ENCODE assay signal across 15 cellular contexts in the genomic region with DNA sequence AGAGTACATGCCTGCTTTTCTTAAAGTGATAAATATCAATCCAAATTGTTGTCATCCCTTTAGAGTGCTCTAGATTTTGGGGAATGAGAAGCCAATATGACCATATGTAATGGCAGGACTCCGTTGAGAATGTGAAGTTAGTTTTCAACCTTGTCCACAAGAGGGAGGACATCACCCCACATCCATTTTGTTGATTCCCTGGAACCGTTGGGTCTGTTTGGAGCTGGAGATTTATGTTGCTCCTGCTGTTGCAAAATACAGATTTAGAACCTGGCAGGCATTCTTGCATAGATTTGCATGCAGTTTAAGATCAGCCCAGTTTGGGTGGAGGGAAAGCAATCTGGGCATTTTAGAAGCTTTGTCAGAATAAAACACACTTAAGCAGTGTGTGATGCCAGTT.
DNase-seq lines count a peak whose midpoint lies in the region; ATAC-seq and TF ChIP-seq lines count a peak whose summit lies in the region.
"Had no signal": no experiment of that assay in that cellular context is flagged by ENCODE, and none has a peak within 500 bp of the region (broad histone marks: within the 10 kb centered on the region; RNA-seq: fewer than 3 reads in every experiment).

No MANE protein-coding gene starts in this region.

- peak overlapping the region in 1 of 3 experiments; percentile 28; a peak in 1 of 7 replicates for H3K27ac Mint-ChIP-seq in H9
- H3K27ac Mint-ChIP-seq: T-helper 2 cell treated with Interferon-gamma antibody and Interleukin-4, amounts not matched to agents 5 μg/mL and 100 μg/mL, for 36 hours had no signal

- no peaks in the 10 kb centered on the region for H3K9me3 ChIP-seq in H9 (ENCODE audit: control insufficient read depth, low read depth, low read length)
- H3K9me3 ChIP-seq: right atrium auricular region had no signal

- H2AK5ac ChIP-seq in H9 (ENCODE audit: insufficient read length, low read length), result no peak overlapping the region

- H2AFZ ChIP-seq in H9 (ENCODE audit: low read length), result no peak overlapping the region

- H4K5ac ChIP-seq in H9 (ENCODE audit: insufficient read length, low read depth, low read length), result no peak overlapping the region

- H3K79me2 ChIP-seq in H9 (ENCODE audit: insufficient read depth, low read length), result no peaks in the 10 kb centered on the region

- H3K27me3 ChIP-seq in H9 (ENCODE audit: insufficient read depth, low read length), result no peaks in the 10 kb centered on the region
- H3K27me3 ChIP-seq: right atrium auricular region had no signal

- no peaks in the 10 kb centered on the region for H3K9me3 Mint-ChIP-seq in H9
- H3K9me3 Mint-ChIP-seq: T-helper 2 cell treated with Interferon-gamma antibody and Interleukin-4, amounts not matched to agents 5 μg/mL and 100 μg/mL, for 36 hours had no signal

- peaks cover 6 to 8% of the 10 kb centered on the region in 2 experiments for H3K4me1 Mint-ChIP-seq in H9

- peak; percentile 11 for DNase-seq in Ammon's horn (ENCODE audit: low spot score)
- DNase-seq in H9, result no peak
- peak; percentile 30 for DNase-seq in iPS-NIHi7 (ENCODE audit: extremely low spot score)
- no peak for DNase-seq in SW480 (ENCODE audit: low spot score)
- no peak for DNase-seq in activated CD4-positive, alpha-beta T cell treated with anti-CD3 and anti-CD28 coated beads for 4 hours
- DNase-seq: amygdala; DND-41; KG1; NCI-H2029 treated with DMSO at 0.1 percent for 48 hours; stimulated activated CD4-positive, alpha-beta T cell treated with anti-CD3 and anti-CD28 coated beads, Interleukin-4, amount 100 ng/mL, for 1 hour had no signal

- no peak overlapping the region for H4K8ac ChIP-seq in H9 (replicated peaks; ENCODE audit: insufficient read length, low read depth, low read length)

- H4K91ac ChIP-seq in H9 (ENCODE audit: insufficient read length, low read depth, low read length), result no peak overlapping the region

- H3K79me1 ChIP-seq in H9 (ENCODE audit: insufficient read depth, low read depth, low read length, poor library complexity, severe bottlenecking), result no peaks in the 10 kb centered on the region

- H2BK5ac ChIP-seq in H9 (ENCODE audit: insufficient read length, low read length), result no peak overlapping the region

- H2BK120ac ChIP-seq in H9 (ENCODE audit: low read depth, low read length, poor library complexity, severe bottlenecking), result no peak overlapping the region

- H3K9ac ChIP-seq in H9 (ENCODE audit: extremely low read depth, insufficient read length, low read length), result no peak overlapping the region

- ATAC-seq in HG03135 (IDR thresholded peaks at IDR 0.05; ENCODE audit: unreplicated experiment) (no peak), HG02852 (IDR thresholded peaks at IDR 0.05; ENCODE audit: unreplicated experiment) (no peak)

- H3K14ac ChIP-seq in H9 (ENCODE audit: insufficient read depth, low read length), result no peak overlapping the region

- H3K4me2 ChIP-seq in H9 (ENCODE audit: insufficient read depth, insufficient read length, low read length), result no peak overlapping the region

- no CpG with 5 or more reads among the region's 2 CpGs for WGBS in H9 (ENCODE audit: extremely low coverage, insufficient read length, low lambda C conversion rate)

- no peak overlapping the region for H3T11ph ChIP-seq in H9 (ENCODE audit: low read length)

- no peaks in the 10 kb centered on the region for H3K36me3 Mint-ChIP-seq in H9 (ENCODE audit: insufficient read depth in 1 of 3, low read depth in 3 of 3)

- H2BK20ac ChIP-seq in H9 (ENCODE audit: low read depth, low read length, poor library complexity, severe bottlenecking), result no peak overlapping the region

- H3K4me3 Mint-ChIP-seq in H9, result no peak overlapping the region
- H3K4me3 Mint-ChIP-seq: T-helper 2 cell treated with Interferon-gamma antibody and Interleukin-4, amounts not matched to agents 5 μg/mL and 100 μg/mL, for 36 hours had no signal

- H2BK15ac ChIP-seq in H9 (ENCODE audit: low read depth, low read length), result no peak overlapping the region

- H3K56ac ChIP-seq in H9 (ENCODE audit: insufficient read length, low read depth, low read length), result no peak overlapping the region

- no peak overlapping the region for H3K27ac ChIP-seq in H9 (ENCODE audit: insufficient read length, low read depth, low read length)
- H3K27ac ChIP-seq in VCaP, result no peak overlapping the region
- H3K27ac ChIP-seq: right atrium auricular region had no signal

- H3K18ac ChIP-seq in H9 (ENCODE audit: insufficient read length, low read depth, low read length), result no peak overlapping the region

- no peak overlapping the region for H2BK12ac ChIP-seq in H9 (ENCODE audit: insufficient read length, low read depth, low read length)

- no peaks in the 10 kb centered on the region; the same call in 1 of the 2 replicates for H3K4me1 ChIP-seq in H9 (ENCODE audit: insufficient read depth, low read length)
- H3K4me1 ChIP-seq: right atrium auricular region had no signal

- H4K20me1 ChIP-seq in H9 (ENCODE audit: control insufficient read depth, insufficient read depth, insufficient read length), result no peaks in the 10 kb centered on the region

- no peaks in the 10 kb centered on the region for H3K23me2 ChIP-seq in H9 (ENCODE audit: insufficient read length, low read depth, low read length, poor library complexity, severe bottlenecking)

- peak; percentile 67 for TF ChIP-seq CTCF in H9 (conservative IDR thresholded peaks at IDR 0.05)
- peak; percentile 38; the same call in 1 of the 2 replicates for TF ChIP-seq CTCF in VCaP (conservative IDR thresholded peaks at IDR 0.05)

- no peak overlapping the region for H3K23ac ChIP-seq in H9 (ENCODE audit: insufficient read length, low read depth, low read length)

- H3K27me3 Mint-ChIP-seq in H9 (ENCODE audit: low read depth), result no peaks in the 10 kb centered on the region

- no peak overlapping the region for H3K4ac ChIP-seq in H9 (ENCODE audit: low read depth, low read length)

Comparison
In these comparisons a context has a peak if more than half of its experiments do, and no peak if none do; other contexts are left out.
1. DNase-seq: peak in Ammon's horn (single experiment) and iPS-NIHi7 (single experiment); none in H9 (single experiment), SW480 (single experiment) and activated CD4-positive, alpha-beta T cell treated with anti-CD3 and anti-CD28 coated beads for 4 hours (0 of 2).